Comparison of ENCODE assay signal across 2 cellular contexts in the genomic region with DNA sequence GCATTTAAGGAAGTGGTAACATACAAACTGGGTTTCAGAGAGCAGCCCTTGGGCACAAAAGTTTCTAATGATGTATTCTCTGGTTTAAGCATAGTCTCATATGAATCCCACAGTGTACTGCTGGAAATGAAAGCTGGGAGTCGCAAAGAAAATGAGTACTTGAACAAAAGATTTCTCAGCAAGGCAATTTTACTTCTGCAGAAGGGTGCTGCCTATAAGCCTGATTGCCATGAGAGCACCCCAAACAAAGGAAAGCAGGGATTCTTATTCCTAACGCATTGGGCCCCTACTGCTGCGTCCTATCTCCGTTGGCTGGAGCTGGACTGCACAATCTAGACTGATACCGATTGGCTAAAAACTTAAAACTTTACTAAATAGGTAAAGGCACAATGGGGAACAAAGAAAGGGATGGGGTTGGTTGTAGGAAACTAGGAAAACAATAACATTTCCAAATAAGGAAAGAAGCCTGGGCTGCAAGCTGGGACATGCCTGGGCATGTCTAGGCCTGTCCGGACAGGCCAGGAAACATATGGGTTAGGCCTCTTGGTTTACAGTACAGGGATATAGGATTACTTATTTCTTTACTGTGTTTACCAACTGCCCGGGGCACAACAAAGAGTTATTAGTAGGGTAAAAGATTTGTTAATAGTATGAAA.
TF ChIP-seq lines count a peak whose summit lies in the region.

No MANE protein-coding gene starts in this region.

TF ChIP-seq in GM23338, 12 proteins besides CTCF, POLR2A, EP300 and RAD21 (continues in another document):
- TF ChIP-seq ZNF114 (CRISPR knock-in tag; IDR thresholded peaks at IDR 0.05) = no peak
- TF ChIP-seq, protein P1, sequence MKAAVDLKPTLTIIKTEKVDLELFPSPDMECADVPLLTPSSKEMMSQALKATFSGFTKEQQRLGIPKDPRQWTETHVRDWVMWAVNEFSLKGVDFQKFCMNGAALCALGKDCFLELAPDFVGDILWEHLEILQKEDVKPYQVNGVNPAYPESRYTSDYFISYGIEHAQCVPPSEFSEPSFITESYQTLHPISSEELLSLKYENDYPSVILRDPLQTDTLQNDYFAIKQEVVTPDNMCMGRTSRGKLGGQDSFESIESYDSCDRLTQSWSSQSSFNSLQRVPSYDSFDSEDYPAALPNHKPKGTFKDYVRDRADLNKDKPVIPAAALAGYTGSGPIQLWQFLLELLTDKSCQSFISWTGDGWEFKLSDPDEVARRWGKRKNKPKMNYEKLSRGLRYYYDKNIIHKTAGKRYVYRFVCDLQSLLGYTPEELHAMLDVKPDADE (IDR thresholded peaks at IDR 0.05) = no peak
- TF ChIP-seq JUNB (IDR thresholded peaks at IDR 0.05; ENCODE audit: unreplicated experiment) = no peak
- TF ChIP-seq, protein P2, sequence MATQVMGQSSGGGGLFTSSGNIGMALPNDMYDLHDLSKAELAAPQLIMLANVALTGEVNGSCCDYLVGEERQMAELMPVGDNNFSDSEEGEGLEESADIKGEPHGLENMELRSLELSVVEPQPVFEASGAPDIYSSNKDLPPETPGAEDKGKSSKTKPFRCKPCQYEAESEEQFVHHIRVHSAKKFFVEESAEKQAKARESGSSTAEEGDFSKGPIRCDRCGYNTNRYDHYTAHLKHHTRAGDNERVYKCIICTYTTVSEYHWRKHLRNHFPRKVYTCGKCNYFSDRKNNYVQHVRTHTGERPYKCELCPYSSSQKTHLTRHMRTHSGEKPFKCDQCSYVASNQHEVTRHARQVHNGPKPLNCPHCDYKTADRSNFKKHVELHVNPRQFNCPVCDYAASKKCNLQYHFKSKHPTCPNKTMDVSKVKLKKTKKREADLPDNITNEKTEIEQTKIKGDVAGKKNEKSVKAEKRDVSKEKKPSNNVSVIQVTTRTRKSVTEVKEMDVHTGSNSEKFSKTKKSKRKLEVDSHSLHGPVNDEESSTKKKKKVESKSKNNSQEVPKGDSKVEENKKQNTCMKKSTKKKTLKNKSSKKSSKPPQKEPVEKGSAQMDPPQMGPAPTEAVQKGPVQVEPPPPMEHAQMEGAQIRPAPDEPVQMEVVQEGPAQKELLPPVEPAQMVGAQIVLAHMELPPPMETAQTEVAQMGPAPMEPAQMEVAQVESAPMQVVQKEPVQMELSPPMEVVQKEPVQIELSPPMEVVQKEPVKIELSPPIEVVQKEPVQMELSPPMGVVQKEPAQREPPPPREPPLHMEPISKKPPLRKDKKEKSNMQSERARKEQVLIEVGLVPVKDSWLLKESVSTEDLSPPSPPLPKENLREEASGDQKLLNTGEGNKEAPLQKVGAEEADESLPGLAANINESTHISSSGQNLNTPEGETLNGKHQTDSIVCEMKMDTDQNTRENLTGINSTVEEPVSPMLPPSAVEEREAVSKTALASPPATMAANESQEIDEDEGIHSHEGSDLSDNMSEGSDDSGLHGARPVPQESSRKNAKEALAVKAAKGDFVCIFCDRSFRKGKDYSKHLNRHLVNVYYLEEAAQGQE (IDR thresholded peaks at IDR 0.05; ENCODE audit: unreplicated experiment) = no peak
- no peak for TF ChIP-seq ZNF331 (CRISPR knock-in tag; IDR thresholded peaks at IDR 0.05; ENCODE audit: low read depth)
- TF ChIP-seq CREB1 (CRISPR knock-in tag; IDR thresholded peaks at IDR 0.05; ENCODE audit: low read depth) = no peak
- TF ChIP-seq EZH2 (IDR thresholded peaks at IDR 0.05; ENCODE audit: low read depth, unreplicated experiment) = no peak
- TF ChIP-seq EZH2phosphoT487 (IDR thresholded peaks at IDR 0.05; ENCODE audit: unreplicated experiment) = no peak
- TF ChIP-seq POLR2AphosphoS5 (IDR thresholded peaks at IDR 0.05; ENCODE audit: low read depth) = no peak
- TF ChIP-seq STAT1 (IDR thresholded peaks at IDR 0.05; ENCODE audit: unreplicated experiment) = no peak

TF ChIP-seq in K562, 482 proteins besides CTCF, POLR2A, EP300 and RAD21:
- TF ChIP-seq OTX1 (CRISPR knock-in tag; IDR thresholded peaks at IDR 0.05) (no peak), ZNF384 (IDR thresholded peaks at IDR 0.05; ENCODE audit: low read depth, low read length) (no peak), CBX3 (IDR thresholded peaks at IDR 0.05; ENCODE audit: borderline replicate concordance in 1 of 2, low read length in 2 of 2) (peak in 1 of 2 experiments; percentile 83; a peak in 2 of 3 replicates), ILK (tag; IDR thresholded peaks at IDR 0.05; ENCODE audit: borderline replicate concordance, low read depth) (no peak), SMARCA5 (IDR thresholded peaks at IDR 0.05) (no peak), CBX5 (IDR thresholded peaks at IDR 0.05; ENCODE audit: borderline replicate concordance, low read depth) (0 out of 2 replicates have a peak, but pooled peaks have one; percentile 56), MTA3 (IDR thresholded peaks at IDR 0.05; ENCODE audit: borderline replicate concordance) (no peak)
- TF ChIP-seq, protein P3, sequence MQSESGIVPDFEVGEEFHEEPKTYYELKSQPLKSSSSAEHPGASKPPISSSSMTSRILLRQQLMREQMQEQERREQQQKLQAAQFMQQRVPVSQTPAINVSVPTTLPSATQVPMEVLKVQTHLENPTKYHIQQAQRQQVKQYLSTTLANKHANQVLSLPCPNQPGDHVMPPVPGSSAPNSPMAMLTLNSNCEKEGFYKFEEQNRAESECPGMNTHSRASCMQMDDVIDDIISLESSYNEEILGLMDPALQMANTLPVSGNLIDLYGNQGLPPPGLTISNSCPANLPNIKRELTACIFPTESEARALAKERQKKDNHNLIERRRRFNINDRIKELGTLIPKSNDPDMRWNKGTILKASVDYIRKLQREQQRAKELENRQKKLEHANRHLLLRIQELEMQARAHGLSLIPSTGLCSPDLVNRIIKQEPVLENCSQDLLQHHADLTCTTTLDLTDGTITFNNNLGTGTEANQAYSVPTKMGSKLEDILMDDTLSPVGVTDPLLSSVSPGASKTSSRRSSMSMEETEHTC (IDR thresholded peaks at IDR 0.05) = no peak
